9 cellular contexts compared by ENCODE assay signal in genomic region chr6:31837612-31838553, GRCh38. TPM values are rescaled to one million over a fixed set of nuclear protein-coding genes. Genes with fewer than 3 reads are reported as not detected.
A peak's percentile ranks its signal among the peaks of the same experiment; 100 is the strongest.
DNase-seq lines count a peak whose midpoint lies in the region; ATAC-seq, FAIRE-seq and TF ChIP-seq lines count a peak whose summit lies in the region.
"Had no signal": no experiment of that assay in that cellular context is flagged by ENCODE, and none has a peak within 500 bp of the region (broad histone marks: within the 10 kb centered on the region; RNA-seq: fewer than 3 reads in every experiment).

No MANE protein-coding gene starts in this region.

- H3K4me1 ChIP-seq in Panc1 (ENCODE audit: control insufficient read depth, insufficient read depth, low read length) (peaks cover 28% of the 10 kb centered on the region), endothelial cell of umbilical vein (ENCODE audit: control insufficient read depth, extremely low read depth, insufficient read depth, low read length) (peaks cover 27% of the 10 kb centered on the region)

- in situ Hi-C loops in Panc1 (cut with HindIII; ENCODE audit: low pct_unique_long_range_greater_than_20kb, low sequenced_read_pairs) = no loop called here

- POLR2A ChIA-PET in Panc1 (lab: Charles Lee) (no interaction called here), endothelial cell of umbilical vein (lab: Charles Lee) (interaction anchor here (1.6 to 1.9 kb wide), 2 partner anchors 10 kb away, joined by 5 to 6 read pairs; partner anchors contain the start of gene HSPA1B)

- H3K4me2 ChIP-seq in endothelial cell of umbilical vein (ENCODE audit: insufficient read depth, low read length) = peak overlapping the region; percentile 86

- H2AFZ ChIP-seq in endothelial cell of umbilical vein (ENCODE audit: low read depth, low read length) = no peak overlapping the region

- no TSS peak for BruUV-seq in Panc1 (replicated peaks; lab: Mats Ljungman, UMichigan)
- no TSS peak for BruUV-seq in endothelial cell of umbilical vein (replicated peaks; lab: Mats Ljungman, UMichigan)

- H3K4me3 ChIP-seq in Panc1 (ENCODE audit: low read depth in 2 of 2, low read length in 2 of 2) (peak overlapping the region; percentile 77 to 95), endothelial cell of umbilical vein (replicated peaks in 1 of 3; ENCODE audit: insufficient read depth in 1 of 3, low read depth in 1 of 3, low read length in 3 of 3) (peak overlapping the region; percentile 38 to 98 (median 81)), retinal pigment epithelial cell (ENCODE audit: low read length) (peak overlapping the region; percentile 97)

- peak; percentile 51; the same call in 1 of the 2 replicates for TF ChIP-seq POLR2A in GM12891 (IDR thresholded peaks at IDR 0.05; ENCODE audit: low read depth, low read length)
- no peak for TF ChIP-seq POLR2A in endothelial cell of umbilical vein (IDR thresholded peaks at IDR 0.05; ENCODE audit: low read depth, low read length)

- FAIRE-seq in GM12891 (lab: Jason Lieb, UNC) (no peak), endothelial cell of umbilical vein (lab: Jason Lieb, UNC) (no peak)
- FAIRE-seq: islet of Langerhans had no signal

- H3K9me1 ChIP-seq in endothelial cell of umbilical vein (replicated peaks; ENCODE audit: control insufficient read depth, extremely low read depth, insufficient read depth, low read length) = no peaks in the 10 kb centered on the region

- H3K9me3 ChIP-seq in Panc1 (ENCODE audit: control insufficient read depth, insufficient read depth, low read depth, low read length) (no peaks in the 10 kb centered on the region), endothelial cell of umbilical vein (replicated peaks; ENCODE audit: control insufficient read depth, insufficient read depth, low read length) (no peaks in the 10 kb centered on the region)

- CTCF ChIA-PET in Panc1 (lab: Charles Lee) = interaction anchor here (0.9 kb wide), 1 partner anchor 31 kb away, joined by 3 read pairs; the partner anchor contains the start of gene LSM2
- CTCF ChIA-PET in endothelial cell of umbilical vein (lab: Charles Lee) = interaction anchor here (1.1 to 1.2 kb wide), 2 partner anchors 31 to 158 kb away, joined by 3 read pairs; partner anchors contain the start of gene LSM2

- dilution Hi-C loops in endothelial cell of umbilical vein (cut with MboI; ENCODE audit: extremely low pct_ligation_motif_present, low sequenced_read_pairs) = no loop called here

- H3K36me3 ChIP-seq in Panc1 (ENCODE audit: control insufficient read depth, insufficient read depth, low read length) (peaks cover 21% of the 10 kb centered on the region), endothelial cell of umbilical vein (ENCODE audit: control insufficient read depth in 2 of 2, extremely low read depth in 1 of 2, insufficient read depth in 2 of 2, low read length in 2 of 2) (peaks cover 21 to 27% of the 10 kb centered on the region in 2 experiments)

- no peaks in the 10 kb centered on the region for H3K27me3 ChIP-seq in Panc1 (ENCODE audit: control insufficient read depth, insufficient read depth, low read length)
- H3K27me3 ChIP-seq in endothelial cell of umbilical vein (ENCODE audit: control insufficient read depth in 2 of 2, insufficient read depth in 2 of 2, low read length in 2 of 2) = no peaks in the 10 kb centered on the region

- intact Hi-C loops in Panc1 (cut with micrococcal nuclease; ENCODE audit: unreplicated experiment) = loop anchor here (10.0 kb wide), 1 partner anchor 103 kb away; the partner anchor contains the start of gene CLIC1
- intact Hi-C loops in endothelial cell of umbilical vein (cut with micrococcal nuclease) = loop anchor here (10.0 kb wide), 1 partner anchor 117 kb away; the partner anchor contains the start of genes NELFE and SKIC2

- ATAC-seq in Panc1 (no peak), HG03175 (IDR thresholded peaks at IDR 0.05; ENCODE audit: unreplicated experiment) (no peak)

- H3K27ac ChIP-seq in Panc1 (ENCODE audit: low read length) = peak overlapping the region; percentile 95
- H3K27ac ChIP-seq in endothelial cell of umbilical vein (ENCODE audit: insufficient read depth, low read depth, low read length) = no peak overlapping the region

- peak overlapping the region; percentile 99 for H3K9ac ChIP-seq in endothelial cell of umbilical vein (replicated peaks; ENCODE audit: extremely low read depth, insufficient read depth, low read length)

- H3K79me2 ChIP-seq in endothelial cell of umbilical vein (ENCODE audit: control insufficient read depth, insufficient read depth, low read length) = peaks cover 45% of the 10 kb centered on the region

- H4K20me1 ChIP-seq in endothelial cell of umbilical vein (replicated peaks; ENCODE audit: control insufficient read depth, extremely low read depth, insufficient read depth, low read length) = peaks cover 8% of the 10 kb centered on the region

- TF ChIP-seq CTCF in Panc1 (IDR thresholded peaks at IDR 0.05) (no peak), endothelial cell of umbilical vein (IDR thresholded peaks at IDR 0.05; ENCODE audit: extremely low read depth in 1 of 2, insufficient read depth in 1 of 2, low read depth in 1 of 2, low read length in 2 of 2) (no peak), retinal pigment epithelial cell (conservative IDR thresholded peaks at IDR 0.05; ENCODE audit: low read depth, low read length) (no peak)

- DNase-seq in GM12891 (ENCODE audit: insufficient read length, low spot score) = no peak
- DNase-seq in Panc1 (ENCODE audit: low read depth, low spot score) = no peak
- no peak for DNase-seq in endothelial cell of umbilical vein (ENCODE audit: low read depth, low spot score)
- DNase-seq in retinal pigment epithelial cell (ENCODE audit: low read depth) = no peak
- DNase-seq in hepatic stellate cell (ENCODE audit: low spot score) = no peak
- no peak for DNase-seq in NCI-H1436 treated with DMSO at 0.1 percent for 48 hours (lab: John Stamatoyannopoulos, UW)
- no peak for DNase-seq in A172 (ENCODE audit: low spot score)

RNA-seq across cellular contexts. Expression of gene HSPA1B, which starts 10.3 kb away (rescaled TPM):
- polyA plus RNA-seq in GM12891 (2012; ENCODE audit: low read depth, missing spikeins) = 6.6 TPM
- total RNA-seq in Panc1 (2021; ENCODE audit: unreplicated experiment) (147 TPM), endothelial cell of umbilical vein (49.3 and 54.0 TPM in 2 replicates)
- 235 TPM for polyA plus RNA-seq in Panc1 (2012; ENCODE audit: insufficient read length)
- 27.1 and 31.7 TPM in 2 replicates for polyA plus RNA-seq in endothelial cell of umbilical vein
- 13.4 and 15.4 TPM in 2 replicates for polyA plus RNA-seq in endothelial cell of umbilical vein (2011; cell fraction: cytosol; rRNA removed)
- polyA plus RNA-seq in endothelial cell of umbilical vein (2011; cell fraction: nucleus; rRNA removed) = 23.8 and 26.3 TPM in 2 replicates
- polyA plus RNA-seq in endothelial cell of umbilical vein (2012) = 27.0 and 39.2 TPM in 2 replicates
- polyA minus RNA-seq in endothelial cell of umbilical vein = 30.0 and 46.3 TPM in 2 replicates
- 261 TPM for polyA minus RNA-seq in endothelial cell of umbilical vein (2011; cell fraction: cytosol; rRNA and poly(A)+ RNA removed)
- polyA minus RNA-seq in endothelial cell of umbilical vein (2011; cell fraction: nucleus; rRNA and poly(A)+ RNA removed) = 11.5 and 22.2 TPM in 2 replicates
- total RNA-seq in A172 (2014; rRNA removed; shearing (Covaris generic)) = 312 and 358 TPM in 2 replicates

RNA-seq across cellular contexts. Expression of gene HSPA1A, which starts 22.5 kb away (rescaled TPM):
- 9.6 TPM for polyA plus RNA-seq in GM12891 (2012; ENCODE audit: low read depth, missing spikeins)
- total RNA-seq in Panc1 (2021; ENCODE audit: unreplicated experiment) (169 TPM), endothelial cell of umbilical vein (55.6 and 58.3 TPM in 2 replicates)
- 344 TPM for polyA plus RNA-seq in Panc1 (2012; ENCODE audit: insufficient read length)
- polyA plus RNA-seq in endothelial cell of umbilical vein = 56.0 and 57.2 TPM in 2 replicates
- 36.9 and 38.7 TPM in 2 replicates for polyA plus RNA-seq in endothelial cell of umbilical vein (2011; cell fraction: cytosol; rRNA removed)
- 35.7 and 40.1 TPM in 2 replicates for polyA plus RNA-seq in endothelial cell of umbilical vein (2011; cell fraction: nucleus; rRNA removed)
- 36.6 and 43.0 TPM in 2 replicates for polyA plus RNA-seq in endothelial cell of umbilical vein (2012)
- 28.8 and 30.6 TPM in 2 replicates for polyA minus RNA-seq in endothelial cell of umbilical vein
- polyA minus RNA-seq in endothelial cell of umbilical vein (2011; cell fraction: cytosol; rRNA and poly(A)+ RNA removed) = 183 TPM
- 13.9 and 24.8 TPM in 2 replicates for polyA minus RNA-seq in endothelial cell of umbilical vein (2011; cell fraction: nucleus; rRNA and poly(A)+ RNA removed)
- total RNA-seq in A172 (2014; rRNA removed; shearing (Covaris generic)) = 1.2 and 4.1 TPM in 2 replicates

RNA-seq across cellular contexts. Expression of gene HSPA1L, which starts 22.8 kb away (rescaled TPM):
- polyA plus RNA-seq in GM12891 (2012; ENCODE audit: low read depth, missing spikeins) = 1.1 TPM
- 2.8 TPM for total RNA-seq in Panc1 (2021; ENCODE audit: unreplicated experiment)
- polyA plus RNA-seq in Panc1 (2012; ENCODE audit: insufficient read length) = 3.8 TPM
- total RNA-seq in endothelial cell of umbilical vein = 0.74 and 0.77 TPM in 2 replicates
- 0.32 and 0.35 TPM in 2 replicates for polyA plus RNA-seq in endothelial cell of umbilical vein
- polyA plus RNA-seq in endothelial cell of umbilical vein (2011; cell fraction: cytosol; rRNA removed) = 0.31 TPM in 2 replicates
- 0.34 and 0.38 TPM in 2 replicates for polyA plus RNA-seq in endothelial cell of umbilical vein (2011; cell fraction: nucleus; rRNA removed)
- 0.27 and 0.38 TPM in 2 replicates for polyA plus RNA-seq in endothelial cell of umbilical vein (2012)
- 0.79 and 1.7 TPM in 2 replicates for polyA minus RNA-seq in endothelial cell of umbilical vein
- polyA minus RNA-seq in endothelial cell of umbilical vein (2011; cell fraction: cytosol; rRNA and poly(A)+ RNA removed) = 0.72 TPM
- polyA minus RNA-seq in endothelial cell of umbilical vein (2011; cell fraction: nucleus; rRNA and poly(A)+ RNA removed) = not detected in 2 replicates
- 1.4 and 3.0 TPM in 2 replicates for total RNA-seq in A172 (2014; rRNA removed; shearing (Covaris generic))

RNA-seq across cellular contexts. Expression of gene NEU1, which starts 24.7 kb away (rescaled TPM):
- polyA plus RNA-seq in GM12891 (2012; ENCODE audit: low read depth, missing spikeins) = 13.0 TPM
- 111 TPM for total RNA-seq in Panc1 (2021; ENCODE audit: unreplicated experiment)
- 103 TPM for polyA plus RNA-seq in Panc1 (2012; ENCODE audit: insufficient read length)
- 61.3 and 62.8 TPM in 2 replicates for total RNA-seq in endothelial cell of umbilical vein
- 111 and 115 TPM in 2 replicates for polyA plus RNA-seq in endothelial cell of umbilical vein
- polyA plus RNA-seq in endothelial cell of umbilical vein (2011; cell fraction: cytosol; rRNA removed) = 74.1 and 84.9 TPM in 2 replicates
- 42.3 and 48.1 TPM in 2 replicates for polyA plus RNA-seq in endothelial cell of umbilical vein (2011; cell fraction: nucleus; rRNA removed)
- 41.5 and 51.3 TPM in 2 replicates for polyA plus RNA-seq in endothelial cell of umbilical vein (2012)
- polyA minus RNA-seq in endothelial cell of umbilical vein = 73.1 and 73.9 TPM in 2 replicates
- 15.0 TPM for polyA minus RNA-seq in endothelial cell of umbilical vein (2011; cell fraction: cytosol; rRNA and poly(A)+ RNA removed)
- polyA minus RNA-seq in endothelial cell of umbilical vein (2011; cell fraction: nucleus; rRNA and poly(A)+ RNA removed) = 15.0 and 15.6 TPM in 2 replicates
- total RNA-seq in A172 (2014; rRNA removed; shearing (Covaris generic)) = 101 and 107 TPM in 2 replicates

RNA-seq across cellular contexts. Expression of gene LSM2, which starts 31.1 kb away (rescaled TPM):
- polyA plus RNA-seq in GM12891 (2012; ENCODE audit: low read depth, missing spikeins) = 106 TPM
- total RNA-seq in Panc1 (2021; ENCODE audit: unreplicated experiment) = 89.7 TPM
- 91.3 TPM for polyA plus RNA-seq in Panc1 (2012; ENCODE audit: insufficient read length)
- total RNA-seq in endothelial cell of umbilical vein = 78.1 and 78.6 TPM in 2 replicates
- 86.0 and 95.5 TPM in 2 replicates for polyA plus RNA-seq in endothelial cell of umbilical vein
- 92.9 and 111 TPM in 2 replicates for polyA plus RNA-seq in endothelial cell of umbilical vein (2011; cell fraction: cytosol; rRNA removed)
- polyA plus RNA-seq in endothelial cell of umbilical vein (2011; cell fraction: nucleus; rRNA removed) = 26.0 and 27.1 TPM in 2 replicates
- polyA plus RNA-seq in endothelial cell of umbilical vein (2012) = 71.2 and 88.1 TPM in 2 replicates
- polyA minus RNA-seq in endothelial cell of umbilical vein = 51.1 and 55.1 TPM in 2 replicates
- 42.9 TPM for polyA minus RNA-seq in endothelial cell of umbilical vein (2011; cell fraction: cytosol; rRNA and poly(A)+ RNA removed)
- polyA minus RNA-seq in endothelial cell of umbilical vein (2011; cell fraction: nucleus; rRNA and poly(A)+ RNA removed) = 6.0 and 7.9 TPM in 2 replicates
- total RNA-seq in A172 (2014; rRNA removed; shearing (Covaris generic)) = 80.4 and 88.0 TPM in 2 replicates

Comparison
In these comparisons a context has a peak if more than half of its experiments do, and no peak if none do; other contexts are left out.
1. RNA of gene HSPA1A, which starts 22.5 kb away (total RNA-seq): 169 TPM in Panc1 (single experiment) and 55.6 to 58.3 TPM in endothelial cell of umbilical vein; 1.2 to 4.1 TPM in A172; every median in the first group is over 10 times any median in the second.
2. Peak in every context shown above with its lines, with median percentiles within 50 percentile points of each other: H3K4me3 ChIP-seq.